ENCODE assay signal across 25 cellular contexts in the genomic region with DNA sequence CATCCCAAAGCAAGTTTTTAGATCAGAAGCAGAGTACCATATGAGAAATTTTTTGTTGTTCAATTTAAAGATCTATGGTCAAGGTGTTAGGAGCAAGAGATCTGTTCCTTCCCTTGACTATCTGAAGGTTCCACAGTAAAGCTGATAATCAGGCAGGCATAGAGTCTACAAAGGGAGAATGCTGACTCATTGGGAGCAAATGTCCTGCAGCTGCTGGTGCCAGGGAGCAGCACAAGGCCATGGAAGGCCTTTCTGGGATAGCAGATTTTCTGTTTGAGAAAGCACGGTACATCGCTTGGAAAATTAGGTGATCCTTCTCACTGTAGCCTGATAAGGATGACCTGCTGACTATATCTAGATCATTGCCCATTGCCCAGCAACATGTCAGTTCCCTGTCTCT.
DNase-seq lines count a peak whose midpoint lies in the region; ATAC-seq and TF ChIP-seq lines count a peak whose summit lies in the region.
"Had no signal": no experiment of that assay in that cellular context is flagged by ENCODE, and none has a peak within 500 bp of the region (broad histone marks: within the 10 kb centered on the region; RNA-seq: fewer than 3 reads in every experiment).

No MANE protein-coding gene starts in this region.

- 95% methylated on average over 2 of the region's 2 CpGs for WGBS in esophagus muscularis mucosa

- H3K27ac ChIP-seq in esophagus muscularis mucosa (replicated peaks in 1 of 4): no peak overlapping the region
- H3K27ac ChIP-seq: BLaER1, parathyroid adenoma, PC-9, sigmoid colon, testis, vagina had no signal

- no peaks in the 10 kb centered on the region for H3K36me3 ChIP-seq in esophagus muscularis mucosa
- H3K36me3 ChIP-seq: BLaER1, sigmoid colon, vagina had no signal

- intact Hi-C loops in esophagus muscularis mucosa (cut with DNase I): loop anchor here (5.0 kb wide), 1 partner anchor 759 kb away; no protein-coding TSS in a partner anchor

- no peak overlapping the region for H3K4me3 ChIP-seq in esophagus muscularis mucosa
- H3K4me3 ChIP-seq: BLaER1, GM12878, PC-9, sigmoid colon, testis, vagina had no signal

- peaks cover 0 to 18% (median 12%) of the 10 kb centered on the region in 4 donors for H3K4me1 ChIP-seq in esophagus muscularis mucosa
- H3K4me1 ChIP-seq: parathyroid adenoma had no signal

- H3K9me3 ChIP-seq in esophagus muscularis mucosa: no peaks in the 10 kb centered on the region
- H3K9me3 ChIP-seq: BLaER1, sigmoid colon, testis, vagina had no signal

- ATAC-seq in HG03095 (IDR thresholded peaks at IDR 0.05; ENCODE audit: unreplicated experiment) (no peak), GM21526 (IDR thresholded peaks at IDR 0.05; ENCODE audit: low FRiP score, unreplicated experiment) (no peak)
- ATAC-seq: GM12878; naive thymus-derived CD4-positive, alpha-beta T cell; stimulated activated effector memory CD8-positive, alpha-beta T cell treated with anti-CD3 and anti-CD28 coated beads, Interleukin-12 subunit alpha, Interleukin-12 subunit beta, amount 100 ng/mL, for 72 hours had no signal

- peak; percentile 24 for DNase-seq in AG08395 (ENCODE audit: low spot score)
- DNase-seq in LHCN-M2 (ENCODE audit: low read depth): peak; percentile 73
- DNase-seq in dermis blood vessel endothelial cell: peak; percentile 21
- peak; percentile 59 for DNase-seq in islet precursor cell
- DNase-seq in esophagus muscularis mucosa (ENCODE audit: extremely low spot score): no peak
- no peak for DNase-seq in central memory CD4-positive, alpha-beta T cell
- DNase-seq: activated gamma-delta T cell; amniotic stem cell; effector memory CD4-positive, alpha-beta T cell; H7; hypothalamus; kidney glomerular epithelial cell; naive thymus-derived CD4-positive, alpha-beta T cell; NCI-H2081; NCI-H446; PC-9; sigmoid colon; testis had no signal

- no peak for TF ChIP-seq POLR2A in esophagus muscularis mucosa (IDR thresholded peaks at IDR 0.05; ENCODE audit: low read depth)

- no peak for TF ChIP-seq EP300 in esophagus muscularis mucosa (IDR thresholded peaks at IDR 0.05)

- no peak for TF ChIP-seq CTCF in esophagus muscularis mucosa (IDR thresholded peaks at IDR 0.05)

- no peaks in the 10 kb centered on the region for H3K27me3 ChIP-seq in esophagus muscularis mucosa
- H3K27me3 ChIP-seq: BLaER1, sigmoid colon, testis, vagina had no signal

Comparison
In these comparisons a context has a peak if more than half of its experiments do, and no peak if none do; other contexts are left out.
1. DNase-seq: peak in AG08395 (single experiment), LHCN-M2 (single experiment), dermis blood vessel endothelial cell (single experiment) and islet precursor cell (single experiment); none in esophagus muscularis mucosa (single experiment) and central memory CD4-positive, alpha-beta T cell (single experiment).